11 cellular contexts compared by ENCODE assay signal in the genomic region with DNA sequence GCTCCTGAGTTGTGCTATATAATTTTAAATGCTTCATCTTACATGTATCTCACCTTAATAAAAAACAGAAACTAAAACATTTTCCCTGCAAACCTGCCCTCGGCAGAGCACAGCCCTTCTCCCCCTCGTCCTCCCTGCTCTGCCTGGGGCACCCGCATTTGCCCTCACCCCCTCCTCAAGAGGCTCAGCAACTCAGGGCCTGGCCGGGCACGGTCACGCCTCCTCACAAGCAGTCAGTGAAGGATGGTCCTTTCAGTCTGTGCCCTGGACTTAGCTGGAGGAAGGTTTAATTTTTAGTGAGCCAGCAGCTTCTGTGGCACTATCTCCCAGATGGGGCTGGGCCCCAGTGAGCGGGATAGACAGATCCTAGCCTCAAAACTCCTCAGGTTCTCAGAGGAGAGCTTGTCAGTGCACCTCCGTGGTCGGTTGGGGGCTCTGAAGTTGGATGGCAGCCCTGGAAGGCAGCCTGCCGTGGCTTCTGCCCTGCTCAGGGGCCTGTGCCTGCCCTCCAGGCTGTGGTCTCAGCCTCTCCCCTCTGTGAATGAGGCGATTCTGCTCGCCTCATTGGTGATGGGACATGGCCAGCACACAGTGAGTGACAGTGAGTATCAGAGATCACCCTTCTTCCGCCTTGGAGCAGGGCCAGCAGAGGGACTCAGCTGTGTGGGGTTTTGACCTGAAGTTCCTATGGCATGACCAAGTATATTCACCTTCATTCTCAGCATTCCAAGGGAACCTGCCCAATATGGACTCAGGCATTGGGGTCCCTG. TPM values are rescaled to one million over a fixed set of nuclear protein-coding genes. Genes with fewer than 3 reads are reported as not detected.
DNase-seq lines count a peak whose midpoint lies in the region; ATAC-seq and TF ChIP-seq lines count a peak whose summit lies in the region.
"Had no signal": no experiment of that assay in that cellular context is flagged by ENCODE, and none has a peak within 500 bp of the region (broad histone marks: within the 10 kb centered on the region; RNA-seq: fewer than 3 reads in every experiment).

No MANE protein-coding gene starts in this region.

- H3K27ac ChIP-seq in dorsolateral prefrontal cortex (peak overlapping the region in 37 of 59 donors; percentile 15 to 85 (median 65)), mucosa of rectum (ENCODE audit: low read depth in 2 of 2, low read length in 2 of 2) (peak overlapping the region; percentile 61 to 67), subcutaneous abdominal adipose tissue (ENCODE audit: low read depth, low read length) (peak overlapping the region; percentile 94)

- H3K4me1 ChIP-seq in mucosa of rectum (ENCODE audit: control insufficient read depth in 2 of 2, insufficient read depth in 2 of 2, low read length in 2 of 2) = peaks cover 0 to 2% of the 10 kb centered on the region in 2 donors
- peaks cover 6 to 43% (median 30%) of the 10 kb centered on the region in 5 donors for H3K4me1 ChIP-seq in subcutaneous abdominal adipose tissue (ENCODE audit: control insufficient read depth in 5 of 5, insufficient read depth in 5 of 5, low read length in 5 of 5)

- no peak overlapping the region for H3K4me3 ChIP-seq in dorsolateral prefrontal cortex
- H3K4me3 ChIP-seq in mucosa of rectum (ENCODE audit: low read length in 2 of 2) = no peak overlapping the region
- H3K4me3 ChIP-seq in subcutaneous abdominal adipose tissue (ENCODE audit: low read depth in 1 of 5, low read length in 5 of 5) = no peak overlapping the region

- no peak overlapping the region for H3K9ac ChIP-seq in mucosa of rectum (ENCODE audit: low read depth in 1 of 2, low read length in 2 of 2)
- H3K9ac ChIP-seq in subcutaneous abdominal adipose tissue (ENCODE audit: low read length in 5 of 5) = peak overlapping the region; percentile 10 to 77 (median 52)

- no peaks in the 10 kb centered on the region for H3K27me3 ChIP-seq in dorsolateral prefrontal cortex
- no peaks in the 10 kb centered on the region for H3K27me3 ChIP-seq in mucosa of rectum (ENCODE audit: control insufficient read depth in 2 of 2, insufficient read depth in 2 of 2, low read length in 2 of 2)
- no peaks in the 10 kb centered on the region for H3K27me3 ChIP-seq in subcutaneous abdominal adipose tissue (ENCODE audit: control insufficient read depth in 5 of 5, insufficient read depth in 4 of 5, low read length in 5 of 5)

- TF ChIP-seq CTCF in dorsolateral prefrontal cortex (IDR thresholded peaks at IDR 0.05 in 54 of 56, conservative IDR thresholded peaks at IDR 0.05 in 2 of 56; ENCODE audit: low read depth in 1 of 56, partially characterized antibody in 56 of 56) = no peak

- no peak for ATAC-seq in GM18511 (IDR thresholded peaks at IDR 0.05; ENCODE audit: unreplicated experiment)
- ATAC-seq in HG03520 (IDR thresholded peaks at IDR 0.05; ENCODE audit: unreplicated experiment) = no peak

- intact Hi-C loops in dorsolateral prefrontal cortex (cut with DNase I) = no loop called here

- H3K9me3 ChIP-seq in mucosa of rectum (ENCODE audit: control insufficient read depth in 2 of 2, low read length in 2 of 2) (no peaks in the 10 kb centered on the region), subcutaneous abdominal adipose tissue (ENCODE audit: control insufficient read depth in 5 of 5, low read length in 5 of 5) (no peaks in the 10 kb centered on the region)

- H3K36me3 ChIP-seq in mucosa of rectum (ENCODE audit: control insufficient read depth in 2 of 2, insufficient read depth in 2 of 2, low read length in 2 of 2) (no peaks in the 10 kb centered on the region), subcutaneous abdominal adipose tissue (ENCODE audit: control insufficient read depth in 5 of 5, insufficient read depth in 5 of 5, low read length in 5 of 5) (no peaks in the 10 kb centered on the region)

- DNase-seq in HK-2 (ENCODE audit: unreplicated experiment) = peak; percentile 35
- DNase-seq in dorsolateral prefrontal cortex = no peak
- DNase-seq in stimulated activated CD4-positive, alpha-beta T cell treated with anti-CD3 and anti-CD28 coated beads, Interleukin-4, amount 100 ng/mL, for 4 hours = no peak
- no peak for DNase-seq in NCI-H82 (lab: John Stamatoyannopoulos, UW)
- DNase-seq: activated CD4-positive, alpha-beta T cell treated with anti-CD3 and anti-CD28 coated beads for 4 hours; left cardiac atrium; NCI-H1436 had no signal

RNA-seq across cellular contexts. Expression of a gene that starts 56.3 kb away (rescaled TPM):
- total RNA-seq in dorsolateral prefrontal cortex = 100 to 1,000 TPM in 25 of 120 experiments, 10 to 100 TPM in 95; 35.8 to 151 (median 83.7) TPM

Comparison
In these comparisons a context has a peak if more than half of its experiments do, and no peak if none do; other contexts are left out.
1. H3K9ac ChIP-seq: peak in subcutaneous abdominal adipose tissue (5 of 5); none in mucosa of rectum (0 of 2).
2. Peak in every context shown above with its lines, with median percentiles within 50 percentile points of each other: H3K27ac ChIP-seq.